In the genomic region with DNA sequence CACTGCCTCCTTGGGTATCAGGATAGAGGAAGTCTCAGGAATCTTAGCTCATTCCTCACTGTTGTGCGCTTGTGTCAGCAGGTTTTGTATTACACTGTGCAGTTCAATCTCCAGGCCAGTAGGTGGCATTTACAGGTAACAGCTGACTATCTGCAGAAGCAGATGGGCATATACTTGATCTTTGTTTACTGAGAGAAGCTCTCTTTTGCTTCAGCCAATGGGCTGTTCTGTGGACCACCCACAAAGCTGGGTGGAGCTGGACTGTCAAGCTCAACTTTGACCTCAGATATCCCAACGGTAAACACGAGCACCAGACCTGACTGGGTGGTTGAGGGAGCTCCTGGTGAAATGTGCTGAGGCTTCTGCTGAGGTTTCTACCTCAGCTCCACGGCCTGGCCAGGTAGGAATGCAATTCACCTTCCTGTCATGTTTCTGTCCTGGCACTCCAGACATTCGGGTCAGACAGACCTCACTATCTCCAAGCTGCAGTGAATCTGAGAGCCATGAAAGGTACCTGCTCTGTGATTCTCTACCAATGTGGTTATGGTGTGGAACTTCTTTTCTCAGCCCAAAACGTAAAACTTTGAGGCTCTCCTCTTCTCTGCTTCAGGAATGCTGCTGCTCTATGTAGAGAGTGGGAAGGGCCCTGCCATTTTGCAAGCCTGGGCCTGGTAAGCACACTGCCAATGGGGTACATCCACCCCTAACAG, we compare ENCODE assay signal across 8 cellular contexts.
DNase-seq lines count a peak whose midpoint lies in the region; ATAC-seq, FAIRE-seq and TF ChIP-seq lines count a peak whose summit lies in the region.

No MANE protein-coding gene starts in this region.

- H3K27ac ChIP-seq in HepG2 (ENCODE audit: extremely low read length, insufficient read depth, low read length): peak overlapping the region; percentile 57

- H3K27ac Mint-ChIP-seq in Caco-2 (ENCODE audit: unreplicated experiment): peak overlapping the region; percentile 0
- H3K27ac Mint-ChIP-seq in activated CD8-positive, alpha-beta memory T cell treated with anti-CD3 and anti-CD28 coated beads, Interleukin-2, amount 10 ng/mL, durations not matched to agents 7 days and 5 days: no peak overlapping the region

- H3K4me1 ChIP-seq in Caco-2 (peaks cover 9% of the 10 kb centered on the region), HepG2 (ENCODE audit: insufficient read depth, low read length) (peaks cover 25% of the 10 kb centered on the region)

- peak; percentile 95 for FAIRE-seq in HepG2 (lab: Jason Lieb, UNC)

- H3K9me3 ChIP-seq in Caco-2 (no peaks in the 10 kb centered on the region), HepG2 (ENCODE audit: low read length) (no peaks in the 10 kb centered on the region)

- peak overlapping the region; percentile 30 for H3K4me3 Mint-ChIP-seq in Caco-2 (ENCODE audit: unreplicated experiment)
- no peak overlapping the region for H3K4me3 Mint-ChIP-seq in activated CD8-positive, alpha-beta memory T cell treated with anti-CD3 and anti-CD28 coated beads, Interleukin-2, amount 10 ng/mL, durations not matched to agents 7 days and 5 days

- TF ChIP-seq EP300 in HepG2 (IDR thresholded peaks at IDR 0.05; ENCODE audit: low read depth in 2 of 2, low read length in 2 of 2) (peak in 1 of 2 experiments; percentile 52; a peak in 1 of 4 replicates), HepG2 (CRISPR knock-in tag; IDR thresholded peaks at IDR 0.05; ENCODE audit: borderline replicate concordance) (no peak)

- POLR2A ChIA-PET in Caco-2 (lab: Charles Lee): interaction anchor here (0.9 kb wide), 1 partner anchor 810 kb away, joined by 3 read pairs; no protein-coding TSS in a partner anchor
- POLR2A ChIA-PET in HepG2 (lab: Yijun Ruan, JAX): interaction anchor here (0.9 to 2.0 kb wide), 9 partner anchors 26 to 810 kb away, joined by 3 to 22 read pairs (median 7); partner anchors contain the start of gene PLK2

- H3K79me2 ChIP-seq in HepG2 (ENCODE audit: insufficient read depth, low read length): no peaks in the 10 kb centered on the region

- peak; percentile 84 to 89 for DNase-seq in Caco-2
- DNase-seq in NCI-H69 (lab: John Stamatoyannopoulos, UW): peak; percentile 82
- DNase-seq in T47D (ENCODE audit: low read depth in 1 of 2, low spot score in 1 of 2): peak; percentile 27 to 84
- DNase-seq in HepG2 (ENCODE audit: low spot score): peak; percentile 93
- DNase-seq in activated CD8-positive, alpha-beta memory T cell treated with anti-CD3 and anti-CD28 coated beads for 24 hours: no peak
- no peak for DNase-seq in activated CD8-positive, alpha-beta memory T cell treated with anti-CD3 and anti-CD28 coated beads, Interleukin-2, amount 10 ng/mL, durations not matched to agents 7 days and 5 days

- in situ Hi-C loops in T47D (cut with HindIII; ENCODE audit: low pct_unique_long_range_greater_than_20kb, low sequenced_read_pairs) (no loop called here), HepG2 (cut with HindIII; ENCODE audit: extremely low pct_ligation_motif_present, low pct_unique_long_range_greater_than_20kb) (loop anchor here (10.0 kb wide), 1 partner anchor 814 kb away; the partner anchor contains the start of gene PLK2)

- H3K4me2 ChIP-seq in HepG2 (ENCODE audit: low read depth, low read length): peak overlapping the region; percentile 87

- CTCF ChIA-PET in Caco-2 (lab: Charles Lee) (interaction anchor here (0.5 to 2.0 kb wide), 35 partner anchors 8 to 1471 kb away, joined by 3 to 75 read pairs (median 4); partner anchors contain the start of gene PLK2), HepG2 (lab: Yijun Ruan, JAX; ENCODE audit: low intra/inter-chr PET ratio, low total read pairs) (interaction anchor here (1.7 kb wide), 2 partner anchors 129 to 812 kb away, joined by 8 to 9 read pairs; no protein-coding TSS in a partner anchor)
- CTCF ChIA-PET in activated CD8-positive, alpha-beta memory T cell treated with anti-CD3 and anti-CD28 coated beads, Interleukin-2, amount 10 ng/mL, durations not matched to agents 7 days and 5 days (lab: Charles Lee): interaction anchor here (1.2 to 2.1 kb wide), 4 partner anchors 8 to 811 kb away, joined by 3 to 19 read pairs (median 3); no protein-coding TSS in a partner anchor

- H4K20me1 ChIP-seq in HepG2 (ENCODE audit: insufficient read depth, low read length): no peaks in the 10 kb centered on the region

- TF ChIP-seq RAD21 in HepG2 (CRISPR knock-in tag; IDR thresholded peaks at IDR 0.05): peak; percentile 89

- ATAC-seq in GM18873 (IDR thresholded peaks at IDR 0.05; ENCODE audit: low FRiP score, unreplicated experiment): peak; percentile 92
- ATAC-seq in HG03039 (IDR thresholded peaks at IDR 0.05; ENCODE audit: unreplicated experiment): peak; percentile 98
- ATAC-seq in HepG2: peak; percentile 99
- ATAC-seq in activated CD8-positive, alpha-beta memory T cell treated with anti-CD3 and anti-CD28 coated beads, Interleukin-2, amount 10 ng/mL, durations not matched to agents 7 days and 5 days: no peak

- peak; percentile 74 to 76 for TF ChIP-seq CTCF in Caco-2 (IDR thresholded peaks at IDR 0.05; ENCODE audit: insufficient read depth in 1 of 2, low read depth in 1 of 2, low read length in 1 of 2, severe bottlenecking in 1 of 2, unreplicated experiment in 1 of 2)
- peak; percentile 94 for TF ChIP-seq CTCF in HepG2 (CRISPR knock-in tag; IDR thresholded peaks at IDR 0.05)

- H3K36me3 Mint-ChIP-seq in Caco-2 (ENCODE audit: insufficient read depth, unreplicated experiment): no peaks in the 10 kb centered on the region
- H3K36me3 Mint-ChIP-seq in activated CD8-positive, alpha-beta memory T cell treated with anti-CD3 and anti-CD28 coated beads, Interleukin-2, amount 10 ng/mL, durations not matched to agents 7 days and 5 days: no peaks in the 10 kb centered on the region

- peak overlapping the region; percentile 75 for H2AFZ ChIP-seq in HepG2 (ENCODE audit: low read length)

- peak in 1 of 2 experiments; percentile 65; a peak in 2 of 4 replicates for TF ChIP-seq POLR2A in HepG2 (IDR thresholded peaks at IDR 0.05; ENCODE audit: insufficient read depth in 1 of 2, low read depth in 2 of 2, low read length in 2 of 2)

- no peaks in the 10 kb centered on the region for H3K9me3 Mint-ChIP-seq in Caco-2 (ENCODE audit: unreplicated experiment)
- H3K9me3 Mint-ChIP-seq in activated CD8-positive, alpha-beta memory T cell treated with anti-CD3 and anti-CD28 coated beads, Interleukin-2, amount 10 ng/mL, durations not matched to agents 7 days and 5 days (ENCODE audit: low read depth): no peaks in the 10 kb centered on the region

- intact Hi-C loops in Caco-2 (cut with micrococcal nuclease; ENCODE audit: unreplicated experiment) (loop anchor here (1.0 to 5.0 kb wide), 8 partner anchors 47 to 812 kb away; no protein-coding TSS in a partner anchor), HepG2 (cut with micrococcal nuclease; ENCODE audit: unreplicated experiment) (loop anchor here (1.0 to 5.0 kb wide), 6 partner anchors 36 to 812 kb away; no protein-coding TSS in a partner anchor)

- H3K27me3 ChIP-seq in Caco-2 (replicated peaks; ENCODE audit: control insufficient read depth, insufficient read depth, low read length): no peaks in the 10 kb centered on the region; the same call in 1 of the 2 replicates
- H3K27me3 ChIP-seq in HepG2 (ENCODE audit: control insufficient read depth in 1 of 2, insufficient read depth in 2 of 2, low read length in 2 of 2): no peaks in the 10 kb centered on the region

- peak overlapping the region; percentile 32 for H3K9ac ChIP-seq in HepG2 (ENCODE audit: insufficient read depth, low read depth, low read length)

- 0% methylated on average over 1 of the region's 6 CpGs for WGBS in HepG2 (ENCODE audit: low lambda C conversion rate)

- H3K27me3 Mint-ChIP-seq in Caco-2 (ENCODE audit: insufficient read depth, unreplicated experiment): no peaks in the 10 kb centered on the region
- peaks cover 6% of the 10 kb centered on the region for H3K27me3 Mint-ChIP-seq in activated CD8-positive, alpha-beta memory T cell treated with anti-CD3 and anti-CD28 coated beads, Interleukin-2, amount 10 ng/mL, durations not matched to agents 7 days and 5 days

- BruUV-seq in Caco-2 (replicated peaks; lab: Mats Ljungman, UMichigan) (no TSS peak), HepG2 (replicated peaks; lab: Mats Ljungman, UMichigan) (TSS peak; percentile 78)

- H3K36me3 ChIP-seq in Caco-2 (ENCODE audit: control insufficient read depth, insufficient read depth, low read length): no peaks in the 10 kb centered on the region
- no peaks in the 10 kb centered on the region for H3K36me3 ChIP-seq in HepG2 (replicated peaks in 1 of 2; ENCODE audit: control insufficient read depth in 1 of 2, insufficient read depth in 2 of 2, low read length in 2 of 2)

- H3K4me1 Mint-ChIP-seq in Caco-2 (ENCODE audit: low read depth, unreplicated experiment): peaks cover 12% of the 10 kb centered on the region
- H3K4me1 Mint-ChIP-seq in activated CD8-positive, alpha-beta memory T cell treated with anti-CD3 and anti-CD28 coated beads, Interleukin-2, amount 10 ng/mL, durations not matched to agents 7 days and 5 days: no peaks in the 10 kb centered on the region

- H3K4me3 ChIP-seq in Caco-2 (ENCODE audit: low read depth, low read length) (peak overlapping the region; percentile 4; the same call in 1 of the 2 replicates), HepG2 (replicated peaks in 1 of 3; ENCODE audit: insufficient read depth in 1 of 3, low read depth in 2 of 3, low read length in 3 of 3) (peak overlapping the region; percentile 30 to 51 (median 31); a peak in 4 of 6 replicates)

TF ChIP-seq in HepG2, 621 proteins besides CTCF, POLR2A, EP300 and RAD21 (continues in another document):
- TF ChIP-seq, protein P1, sequence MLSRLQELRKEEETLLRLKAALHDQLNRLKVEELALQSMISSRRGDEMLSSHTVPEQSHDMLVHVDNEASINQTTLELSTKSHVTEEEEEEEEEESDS (CRISPR knock-in tag; IDR thresholded peaks at IDR 0.05; ENCODE audit: borderline replicate concordance): no peak
- TF ChIP-seq NFIC (IDR thresholded peaks at IDR 0.05; ENCODE audit: low read length) (0 out of 2 replicates have a peak, but pooled peaks have one; percentile 24), HDAC6 (IDR thresholded peaks at IDR 0.05; ENCODE audit: low read depth, low read length) (no peak)
- TF ChIP-seq, protein P2, sequence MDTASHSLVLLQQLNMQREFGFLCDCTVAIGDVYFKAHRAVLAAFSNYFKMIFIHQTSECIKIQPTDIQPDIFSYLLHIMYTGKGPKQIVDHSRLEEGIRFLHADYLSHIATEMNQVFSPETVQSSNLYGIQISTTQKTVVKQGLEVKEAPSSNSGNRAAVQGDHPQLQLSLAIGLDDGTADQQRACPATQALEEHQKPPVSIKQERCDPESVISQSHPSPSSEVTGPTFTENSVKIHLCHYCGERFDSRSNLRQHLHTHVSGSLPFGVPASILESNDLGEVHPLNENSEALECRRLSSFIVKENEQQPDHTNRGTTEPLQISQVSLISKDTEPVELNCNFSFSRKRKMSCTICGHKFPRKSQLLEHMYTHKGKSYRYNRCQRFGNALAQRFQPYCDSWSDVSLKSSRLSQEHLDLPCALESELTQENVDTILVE (CRISPR knock-in tag; IDR thresholded peaks at IDR 0.05): peak; percentile 65

Comparison
In these comparisons a context has a peak if more than half of its experiments do, and no peak if none do; other contexts are left out.
1. DNase-seq: peak in Caco-2 (2 of 2), NCI-H69 (single experiment), T47D (2 of 2) and HepG2 (single experiment); none in activated CD8-positive, alpha-beta memory T cell treated with anti-CD3 and anti-CD28 coated beads for 24 hours (single experiment) and activated CD8-positive, alpha-beta memory T cell treated with anti-CD3 and anti-CD28 coated beads, Interleukin-2, amount 10 ng/mL, durations not matched to agents 7 days and 5 days (single experiment).